ENCODE assay signal across 7 cellular contexts in the genomic region with DNA sequence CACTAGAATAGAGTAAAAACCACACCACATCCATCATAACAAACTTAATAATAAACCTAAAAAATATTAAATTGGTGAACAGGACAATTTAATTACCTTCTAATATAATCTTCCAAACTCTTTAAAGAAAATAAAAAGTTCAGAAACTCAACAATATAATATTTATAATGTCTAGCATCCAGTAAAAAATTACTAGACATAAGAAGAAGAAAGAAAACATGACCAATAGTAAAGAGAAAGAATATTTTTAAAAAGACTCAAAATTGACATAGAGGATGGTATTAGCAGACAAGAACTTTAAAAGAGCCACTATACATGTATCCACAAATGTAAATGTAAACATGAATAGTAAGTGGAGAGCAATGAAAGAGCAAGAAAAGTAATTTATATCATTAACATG.
"Had no signal": no experiment of that assay in that cellular context is flagged by ENCODE, and none has a peak within 500 bp of the region (broad histone marks: within the 10 kb centered on the region; RNA-seq: fewer than 3 reads in every experiment).

No MANE protein-coding gene starts in this region.

- H3K27ac ChIP-seq: GM23248 had no signal

- DNase-seq: GM23248, GOT3, H7, IMR-90 had no signal

- H3K4me3 ChIP-seq: GM23248, HAP-1 had no signal

- FAIRE-seq: HTR-8/SVneo had no signal

- ATAC-seq: HCT116 had no signal

- H2AFZ ChIP-seq: GM23248 had no signal

- H3K36me3 ChIP-seq: HAP-1 had no signal

- H3K9ac ChIP-seq: GM23248 had no signal

- H3K9me3 ChIP-seq: HAP-1 had no signal

- H3K4me1 ChIP-seq: HAP-1 had no signal
